In the genomic region with DNA sequence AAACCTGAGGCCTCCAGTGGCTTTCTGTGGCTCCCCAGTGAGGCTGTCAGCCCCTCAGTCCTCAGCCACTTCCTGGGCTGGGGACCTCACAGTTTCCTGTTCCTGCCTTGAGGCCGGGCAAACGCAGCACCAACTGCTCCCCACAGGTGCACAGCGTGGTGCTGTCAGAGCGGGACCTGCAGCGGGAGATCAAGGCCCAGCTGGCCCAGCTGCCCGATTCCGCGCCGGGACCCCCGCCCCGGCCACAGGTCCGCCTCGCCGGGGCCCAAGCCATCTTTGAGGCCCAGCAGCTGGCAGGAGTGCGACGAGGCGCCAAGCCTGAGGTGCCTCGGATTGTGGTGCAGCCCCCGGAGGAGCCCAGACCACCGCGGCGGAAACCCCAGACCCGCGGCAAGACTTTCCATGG, we compare ENCODE assay signal across 9 cellular contexts. TPM values are rescaled to one million over a fixed set of nuclear protein-coding genes. Genes with fewer than 3 reads are reported as not detected.
DNase-seq lines count a peak whose midpoint lies in the region; ATAC-seq and TF ChIP-seq lines count a peak whose summit lies in the region.
"Had no signal": no experiment of that assay in that cellular context is flagged by ENCODE, and none has a peak within 500 bp of the region (broad histone marks: within the 10 kb centered on the region; RNA-seq: fewer than 3 reads in every experiment).

No MANE protein-coding gene starts in this region.

- H3K9me3 ChIP-seq in naive thymus-derived CD4-positive, alpha-beta T cell (ENCODE audit: control insufficient read depth in 2 of 3, low read length in 3 of 3): no peaks in the 10 kb centered on the region

- H3K27me3 ChIP-seq in naive thymus-derived CD4-positive, alpha-beta T cell (ENCODE audit: control insufficient read depth in 2 of 2, insufficient read depth in 2 of 2, low read length in 2 of 2): no peaks in the 10 kb centered on the region

- no peak for TF ChIP-seq CTCF in GM12864 (IDR thresholded peaks at IDR 0.05; ENCODE audit: low read depth, low read length, missing control alignments)

- peak overlapping the region; percentile 80 to 100 (median 96) for H3K4me3 Mint-ChIP-seq in naive thymus-derived CD4-positive, alpha-beta T cell

- peaks cover 86% of the 10 kb centered on the region in 2 donors for H3K4me1 ChIP-seq in naive thymus-derived CD4-positive, alpha-beta T cell (ENCODE audit: control insufficient read depth in 2 of 2, insufficient read depth in 2 of 2, low read length in 2 of 2)

- intact Hi-C loops in naive thymus-derived CD4-positive, alpha-beta T cell (cut with micrococcal nuclease): loop anchor here (1.0 kb wide), 4 partner anchors 8 to 55 kb away; a partner anchor contains a TSS

- CTCF ChIA-PET in naive thymus-derived CD4-positive, alpha-beta T cell (lab: Charles Lee): interaction anchor here (0.6 to 2.3 kb wide), 6 partner anchors 9 to 29 kb away, joined by 3 to 8 read pairs (median 4); a partner anchor contains a TSS

- peaks cover 0 to 3% (median 0%) of the 10 kb centered on the region in 11 donors for H3K9me3 Mint-ChIP-seq in naive thymus-derived CD4-positive, alpha-beta T cell

- peak overlapping the region; percentile 43 for H3K4me3 ChIP-seq in GM12864 (ENCODE audit: low read depth, low read length)
- peak overlapping the region; percentile 98 for H3K4me3 ChIP-seq in naive thymus-derived CD4-positive, alpha-beta T cell (ENCODE audit: low read length)

- peaks cover 0 to 19% (median 5%) of the 10 kb centered on the region in 3 experiments for H3K36me3 ChIP-seq in naive thymus-derived CD4-positive, alpha-beta T cell (ENCODE audit: control insufficient read depth in 2 of 3, insufficient read depth in 3 of 3, low read length in 3 of 3)

- POLR2A ChIA-PET in naive thymus-derived CD4-positive, alpha-beta T cell (lab: Charles Lee): interaction anchor here (0.6 to 25.4 kb wide), 19 partner anchors 11 to 140 kb away, joined by 3 to 1530 read pairs (median 5); a partner anchor contains a TSS

- H3K27ac ChIP-seq in naive thymus-derived CD4-positive, alpha-beta T cell (ENCODE audit: low read depth, low read length): peak overlapping the region; percentile 87

- H3K36me3 Mint-ChIP-seq in naive thymus-derived CD4-positive, alpha-beta T cell: peaks cover 0 to 50% (median 11%) of the 10 kb centered on the region in 5 donors

- peaks cover 0 to 8% (median 0%) of the 10 kb centered on the region in 5 donors for H3K27me3 Mint-ChIP-seq in naive thymus-derived CD4-positive, alpha-beta T cell

- DNase-seq in GM12864 (ENCODE audit: low read depth): peak; percentile 68
- peak; percentile 57 for DNase-seq in activated CD8-positive, alpha-beta memory T cell treated with anti-CD3 and anti-CD28 coated beads, Interleukin-2, amount 50 U/mL, for 4 hours
- DNase-seq in naive thymus-derived CD4-positive, alpha-beta T cell: peak in 8 of 9 donors; percentile 62 to 82 (median 78)
- no peak for DNase-seq in middle frontal gyrus (ENCODE audit: extremely low spot score, low spot score)
- DNase-seq in NCI-H1092 (lab: John Stamatoyannopoulos, UW): no peak

- peak overlapping the region; percentile 83 to 98 (median 93) for H3K27ac Mint-ChIP-seq in naive thymus-derived CD4-positive, alpha-beta T cell

- peaks cover 52 to 90% (median 78%) of the 10 kb centered on the region in 7 donors for H3K4me1 Mint-ChIP-seq in naive thymus-derived CD4-positive, alpha-beta T cell

- ATAC-seq in HG03066 (IDR thresholded peaks at IDR 0.05; ENCODE audit: low read depth, unreplicated experiment) (peak; percentile 58), HG03565 (IDR thresholded peaks at IDR 0.05; ENCODE audit: unreplicated experiment) (no peak), HG02884 (IDR thresholded peaks at IDR 0.05; ENCODE audit: unreplicated experiment) (no peak)
- peak; percentile 78 for ATAC-seq in naive thymus-derived CD4-positive, alpha-beta T cell
- ATAC-seq: Panc1 had no signal

RNA-seq across cellular contexts. Expression of a gene that starts 5.4 kb away (rescaled TPM):
- 100 to 1,000 TPM; 243 to 425 (median 346) TPM for total RNA-seq in naive thymus-derived CD4-positive, alpha-beta T cell
- polyA plus RNA-seq in naive thymus-derived CD4-positive, alpha-beta T cell: 100 to 1,000 TPM; 225 to 366 TPM

RNA-seq across cellular contexts. Expression of a gene that starts 6.2 kb away (rescaled TPM):
- total RNA-seq in naive thymus-derived CD4-positive, alpha-beta T cell: 10 to 100 TPM in 2 of 5 experiments, 1 to 10 TPM in 2, under 1 TPM in 1; 0.53 to 14.2 (median 5.1) TPM
- polyA plus RNA-seq in naive thymus-derived CD4-positive, alpha-beta T cell: 1 to 10 TPM in 1 of 2 donors, under 1 TPM in 1; 0.97 to 1.4 TPM

RNA-seq across cellular contexts. Expression of a gene that starts 7.6 kb away (rescaled TPM):
- 100 to 1,000 TPM in 4 of 5 experiments, 10 to 100 TPM in 1; 83.0 to 339 (median 122) TPM for total RNA-seq in naive thymus-derived CD4-positive, alpha-beta T cell
- polyA plus RNA-seq in naive thymus-derived CD4-positive, alpha-beta T cell: 100 to 1,000 TPM; 350 to 363 TPM

RNA-seq across cellular contexts. Expression of a gene that starts 17.5 kb away (rescaled TPM):
- total RNA-seq in naive thymus-derived CD4-positive, alpha-beta T cell: 10 to 100 TPM; 25.6 to 48.0 (median 45.0) TPM
- 1 to 10 TPM; 6.3 to 7.2 TPM for polyA plus RNA-seq in naive thymus-derived CD4-positive, alpha-beta T cell

RNA-seq across cellular contexts. Expression of a gene that starts 19.0 kb away (rescaled TPM):
- 10 to 100 TPM; 61.9 to 83.9 (median 77.7) TPM for total RNA-seq in naive thymus-derived CD4-positive, alpha-beta T cell
- 10 to 100 TPM; 45.2 to 46.6 TPM for polyA plus RNA-seq in naive thymus-derived CD4-positive, alpha-beta T cell

Comparison
In these comparisons a context has a peak if more than half of its experiments do, and no peak if none do; other contexts are left out.
1. DNase-seq: peak in GM12864 (single experiment), activated CD8-positive, alpha-beta memory T cell treated with anti-CD3 and anti-CD28 coated beads, Interleukin-2, amount 50 U/mL, for 4 hours (single experiment) and naive thymus-derived CD4-positive, alpha-beta T cell (8 of 9); none in middle frontal gyrus (single experiment) and NCI-H1092 (single experiment).
2. ATAC-seq: peak in HG03066 (single experiment) and naive thymus-derived CD4-positive, alpha-beta T cell (single experiment); none in HG03565 (single experiment) and HG02884 (single experiment).